In genomic region chr16:84947996-84948854, GRCh38 we compare ENCODE assay signal across 1 cellular context.
TF ChIP-seq lines count a peak whose summit lies in the region.

No MANE protein-coding gene starts in this region.

TF ChIP-seq in HepG2, 621 proteins besides CTCF, POLR2A, EP300 and RAD21 (continued from another document and continues in another):
- TF ChIP-seq ZXDC (CRISPR knock-in tag; IDR thresholded peaks at IDR 0.05) = no peak
- peak; percentile 38 for TF ChIP-seq RBM39 (IDR thresholded peaks at IDR 0.05; ENCODE audit: low read depth, low read length, poor library complexity, severe bottlenecking)
- TF ChIP-seq ZNF784 (CRISPR knock-in tag; IDR thresholded peaks at IDR 0.05; ENCODE audit: borderline replicate concordance) = no peak
- TF ChIP-seq ZNF737 (CRISPR knock-in tag; IDR thresholded peaks at IDR 0.05; ENCODE audit: borderline replicate concordance) = no peak
- TF ChIP-seq BRD4 (CRISPR knock-in tag; IDR thresholded peaks at IDR 0.05) = no peak
- TF ChIP-seq AGO1 (IDR thresholded peaks at IDR 0.05; ENCODE audit: low read depth, low read length, poor library complexity, severe bottlenecking) = peak; percentile 31
- TF ChIP-seq HOXA3 (CRISPR knock-in tag; IDR thresholded peaks at IDR 0.05) = peak; percentile 84
- TF ChIP-seq ZBTB8A (CRISPR knock-in tag; IDR thresholded peaks at IDR 0.05; ENCODE audit: borderline replicate concordance, low read depth) = no peak
- TF ChIP-seq FOXP4 (CRISPR knock-in tag; IDR thresholded peaks at IDR 0.05) = peak; percentile 26; the same call in 1 of the 2 replicates
- no peak for TF ChIP-seq JUNB (CRISPR knock-in tag; IDR thresholded peaks at IDR 0.05; ENCODE audit: borderline replicate concordance)
- TF ChIP-seq PAX8 (CRISPR knock-in tag; IDR thresholded peaks at IDR 0.05; ENCODE audit: borderline replicate concordance) = no peak
- TF ChIP-seq MTA1 (CRISPR knock-in tag; IDR thresholded peaks at IDR 0.05; ENCODE audit: borderline replicate concordance) = peak; percentile 88; the same call in 1 of the 2 replicates
- no peak for TF ChIP-seq STAT6 (CRISPR knock-in tag; IDR thresholded peaks at IDR 0.05; ENCODE audit: borderline replicate concordance)
- no peak for TF ChIP-seq NCOA1 (CRISPR knock-in tag; IDR thresholded peaks at IDR 0.05)
- no peak for TF ChIP-seq KMT2A (CRISPR knock-in tag; IDR thresholded peaks at IDR 0.05)
- TF ChIP-seq JDP2 (CRISPR knock-in tag; IDR thresholded peaks at IDR 0.05; ENCODE audit: borderline replicate concordance) = no peak
- no peak for TF ChIP-seq FUBP1 (CRISPR knock-in tag; IDR thresholded peaks at IDR 0.05; ENCODE audit: borderline replicate concordance)
- TF ChIP-seq ZNF749 (CRISPR knock-in tag; IDR thresholded peaks at IDR 0.05; ENCODE audit: borderline replicate concordance) = no peak
- TF ChIP-seq KLF11 (CRISPR knock-in tag; IDR thresholded peaks at IDR 0.05) = no peak
- no peak for TF ChIP-seq MAFK (conservative IDR thresholded peaks at IDR 0.05 in 1 of 2, IDR thresholded peaks at IDR 0.05 in 1 of 2; ENCODE audit: low read length in 2 of 2)
- no peak for TF ChIP-seq DR1 (CRISPR knock-in tag; IDR thresholded peaks at IDR 0.05)
- TF ChIP-seq MAFG (CRISPR knock-in tag; IDR thresholded peaks at IDR 0.05) = no peak
- no peak for TF ChIP-seq ZNF773 (CRISPR knock-in tag; IDR thresholded peaks at IDR 0.05; ENCODE audit: borderline replicate concordance)
- no peak for TF ChIP-seq ARID3A (IDR thresholded peaks at IDR 0.05; ENCODE audit: low read depth, low read length)
- no peak for TF ChIP-seq RBFOX2 (IDR thresholded peaks at IDR 0.05; ENCODE audit: low read depth, low read length)
- no peak for TF ChIP-seq NRL (CRISPR knock-in tag; IDR thresholded peaks at IDR 0.05; ENCODE audit: borderline replicate concordance)
- TF ChIP-seq CREB1 (IDR thresholded peaks at IDR 0.05) = no peak
- TF ChIP-seq CREB1 (CRISPR knock-in tag; IDR thresholded peaks at IDR 0.05) = no peak
- TF ChIP-seq HNF1B (CRISPR knock-in tag; IDR thresholded peaks at IDR 0.05) = peak; percentile 36; the same call in 1 of the 2 replicates
- no peak for TF ChIP-seq ZNF547 (CRISPR knock-in tag; IDR thresholded peaks at IDR 0.05)
- TF ChIP-seq KDM5A (IDR thresholded peaks at IDR 0.05; ENCODE audit: borderline replicate concordance, low read length) = no peak
- no peak for TF ChIP-seq ZBTB43 (CRISPR knock-in tag; conservative IDR thresholded peaks at IDR 0.05)
- no peak for TF ChIP-seq ZNF136 (CRISPR knock-in tag; IDR thresholded peaks at IDR 0.05; ENCODE audit: low read depth)
- no peak for TF ChIP-seq DNMT1 (CRISPR knock-in tag; IDR thresholded peaks at IDR 0.05)
- no peak for TF ChIP-seq ZNF615 (CRISPR knock-in tag; IDR thresholded peaks at IDR 0.05; ENCODE audit: borderline replicate concordance)
- TF ChIP-seq ZNF280B (CRISPR knock-in tag; IDR thresholded peaks at IDR 0.05; ENCODE audit: borderline replicate concordance) = no peak; the same call in 1 of the 2 replicates
- TF ChIP-seq ZFP62 (CRISPR knock-in tag; IDR thresholded peaks at IDR 0.05) = no peak
- no peak for TF ChIP-seq IKZF1 (IDR thresholded peaks at IDR 0.05)
- no peak for TF ChIP-seq RFX5 (IDR thresholded peaks at IDR 0.05; ENCODE audit: low read depth, low read length)
- TF ChIP-seq ONECUT2 (CRISPR knock-in tag; IDR thresholded peaks at IDR 0.05) = no peak
- no peak for TF ChIP-seq ZNF180 (CRISPR knock-in tag; IDR thresholded peaks at IDR 0.05; ENCODE audit: borderline replicate concordance, low read depth)
- no peak for TF ChIP-seq ZFP36L2 (CRISPR knock-in tag; IDR thresholded peaks at IDR 0.05)
- no peak for TF ChIP-seq PHB2 (IDR thresholded peaks at IDR 0.05; ENCODE audit: partially characterized antibody)
- TF ChIP-seq TARDBP (CRISPR knock-in tag; IDR thresholded peaks at IDR 0.05) = no peak; the same call in 1 of the 2 replicates
